Comparison of ENCODE assay signal across 20 cellular contexts in the genomic region with DNA sequence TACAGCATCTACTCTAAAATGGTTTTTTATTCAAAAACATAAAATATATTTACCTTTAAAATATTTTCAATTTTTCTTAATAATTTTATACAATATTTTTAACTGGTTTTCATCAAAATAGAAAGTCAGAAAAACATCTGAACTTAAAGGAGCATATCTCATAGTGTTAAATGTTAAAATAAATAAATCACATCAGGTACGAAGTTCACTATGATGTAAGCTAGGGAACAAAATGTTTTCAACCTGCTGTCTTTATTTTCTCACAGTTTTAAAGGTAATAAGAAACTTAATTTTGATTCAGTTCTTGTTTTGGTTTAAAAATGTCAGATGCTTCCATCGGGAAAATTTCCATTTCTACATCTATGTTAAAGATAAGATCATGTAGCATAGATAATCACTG.
A peak's percentile ranks its signal among the peaks of the same experiment; 100 is the strongest.
DNase-seq lines count a peak whose midpoint lies in the region; ATAC-seq and FAIRE-seq lines count a peak whose summit lies in the region.
"Had no signal": no experiment of that assay in that cellular context is flagged by ENCODE, and none has a peak within 500 bp of the region (broad histone marks: within the 10 kb centered on the region; RNA-seq: fewer than 3 reads in every experiment).

No MANE protein-coding gene starts in this region.

- H3K27ac ChIP-seq in small intestine (ENCODE audit: low read depth in 1 of 2, low read length in 1 of 2): no peak overlapping the region
- H3K27ac ChIP-seq: GM23248 had no signal

- H3K27me3 ChIP-seq in small intestine (ENCODE audit: control insufficient read depth in 2 of 2, insufficient read depth in 2 of 2, low read length in 2 of 2): no peaks in the 10 kb centered on the region

- no peak for DNase-seq in left lobe of liver (ENCODE audit: low spot score)
- DNase-seq in small intestine: no peak
- no peak for DNase-seq in NCI-H1092 treated with DMSO at 0.1 percent for 48 hours (lab: John Stamatoyannopoulos, UW)
- DNase-seq: 8988T; C1 segment of cervical spinal cord; Calu3; CD4-positive, alpha-beta memory T cell; COR-L47; DMS79 treated with DMSO at 0.1 percent for 48 hours; GF-D8; GM23248; H7; HCEC 1CT had no signal

- no peaks in the 10 kb centered on the region for H3K9me3 ChIP-seq in small intestine (ENCODE audit: control insufficient read depth, low read depth)

- 15 to 54% (median 26%) methylated on average over 2 of the region's 2 CpGs for WGBS in small intestine, 3 donors

- no peak overlapping the region for H3K4me3 ChIP-seq in small intestine (ENCODE audit: low read depth in 1 of 2, low read length in 2 of 2)
- H3K4me3 ChIP-seq: GM23248 had no signal

- FAIRE-seq in A204.1 (lab: Jason Lieb, UNC) (peak; percentile 48), TTC549 (lab: Jason Lieb, UNC) (peak; percentile 7), small intestine (lab: Jason Lieb, UNC) (peak; percentile 65)
- FAIRE-seq: GM12891, GM18507, H1 had no signal

- peak; percentile 59 for ATAC-seq in left lobe of liver
- ATAC-seq in HG02623 (IDR thresholded peaks at IDR 0.05; ENCODE audit: unreplicated experiment): no peak
- ATAC-seq in GM21529 (IDR thresholded peaks at IDR 0.05; ENCODE audit: unreplicated experiment): no peak

- no peaks in the 10 kb centered on the region for H3K4me1 ChIP-seq in small intestine (ENCODE audit: control insufficient read depth in 2 of 2, insufficient read depth in 1 of 2, low read depth in 1 of 2, low read length in 1 of 2)

- H3K36me3 ChIP-seq in small intestine (ENCODE audit: control insufficient read depth in 2 of 2, insufficient read depth in 2 of 2, low read length in 2 of 2): no peaks in the 10 kb centered on the region
